In the genomic region with DNA sequence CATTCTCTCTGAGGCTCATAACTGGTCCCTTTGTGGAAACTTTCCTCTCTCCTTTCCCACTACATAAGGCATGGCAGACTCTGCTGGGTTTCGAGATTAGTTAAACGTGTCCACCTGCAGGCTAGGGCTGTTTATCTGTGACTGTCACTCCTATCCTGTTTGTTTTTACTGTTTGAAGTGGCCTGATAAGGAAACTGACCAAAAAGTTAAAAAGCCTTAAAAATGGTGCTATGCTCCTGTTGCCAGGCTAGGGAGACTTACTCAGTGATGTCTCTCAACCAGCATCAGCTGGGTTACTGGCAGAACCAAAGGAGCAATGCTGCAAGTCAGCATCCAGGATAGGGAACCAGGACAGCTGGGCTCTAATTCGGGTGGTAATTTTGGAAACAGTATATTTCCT, we compare ENCODE assay signal across 21 cellular contexts. TPM values are rescaled to one million over a fixed set of nuclear protein-coding genes. Genes with fewer than 3 reads are reported as not detected.
DNase-seq lines count a peak whose midpoint lies in the region; ATAC-seq, FAIRE-seq and TF ChIP-seq lines count a peak whose summit lies in the region.
"Had no signal": no experiment of that assay in that cellular context is flagged by ENCODE, and none has a peak within 500 bp of the region (broad histone marks: within the 10 kb centered on the region; RNA-seq: fewer than 3 reads in every experiment).

No MANE protein-coding gene starts in this region.

- no peaks in the 10 kb centered on the region for H3K9me3 Mint-ChIP-seq in activated T-cell treated with anti-CD3 and anti-CD28 coated beads, Interleukin-2, amount 50 U/mL, for 24 hours
- no peaks in the 10 kb centered on the region for H3K9me3 Mint-ChIP-seq in activated T-cell treated with anti-CD3 and anti-CD28 coated beads, Interleukin-2, amount 50 U/mL, for 4 hours
- H3K9me3 Mint-ChIP-seq in activated T-helper 2 cell treated with anti-CD3 and anti-CD28 coated beads, Interferon-gamma antibody, Interleukin-2, Interleukin-4, amounts not matched to agents 10 μg/mL and 5 μg/mL and 100 μg/mL, durations not matched to agents 14 hours and 24 hours and 36 hours, result no peaks in the 10 kb centered on the region
- no peaks in the 10 kb centered on the region for H3K9me3 Mint-ChIP-seq in neural crest cell
- H3K9me3 Mint-ChIP-seq: CD4-positive, alpha-beta T cell; nephron had no signal

- no peaks in the 10 kb centered on the region for H3K27me3 Mint-ChIP-seq in activated T-cell treated with anti-CD3 and anti-CD28 coated beads, Interleukin-2, amount 50 U/mL, for 24 hours
- H3K27me3 Mint-ChIP-seq in activated T-cell treated with anti-CD3 and anti-CD28 coated beads, Interleukin-2, amount 50 U/mL, for 4 hours (ENCODE audit: low read depth), result no peaks in the 10 kb centered on the region
- no peaks in the 10 kb centered on the region for H3K27me3 Mint-ChIP-seq in activated T-helper 2 cell treated with anti-CD3 and anti-CD28 coated beads, Interferon-gamma antibody, Interleukin-2, Interleukin-4, amounts not matched to agents 10 μg/mL and 5 μg/mL and 100 μg/mL, durations not matched to agents 14 hours and 24 hours and 36 hours (ENCODE audit: low read depth)
- peaks cover 11% of the 10 kb centered on the region for H3K27me3 Mint-ChIP-seq in neural crest cell (ENCODE audit: low read depth)
- H3K27me3 Mint-ChIP-seq: CD4-positive, alpha-beta T cell had no signal

- ATAC-seq in activated T-cell treated with anti-CD3 and anti-CD28 coated beads, Interleukin-2, amount 50 U/mL, for 4 hours, result no peak
- no peak for ATAC-seq in GM18861 (IDR thresholded peaks at IDR 0.05; ENCODE audit: unreplicated experiment)
- ATAC-seq: activated CD4-positive, CD25-positive, alpha-beta regulatory T cell treated with anti-CD3 and anti-CD28 coated beads, Interleukin-2, amount 50 U/mL, for 24 hours had no signal

- peaks cover 75% of the 10 kb centered on the region for H3K36me3 Mint-ChIP-seq in activated T-cell treated with anti-CD3 and anti-CD28 coated beads, Interleukin-2, amount 50 U/mL, for 24 hours (ENCODE audit: low read depth)
- peaks cover 25% of the 10 kb centered on the region for H3K36me3 Mint-ChIP-seq in activated T-cell treated with anti-CD3 and anti-CD28 coated beads, Interleukin-2, amount 50 U/mL, for 4 hours (ENCODE audit: insufficient read depth)
- H3K36me3 Mint-ChIP-seq in activated T-helper 2 cell treated with anti-CD3 and anti-CD28 coated beads, Interferon-gamma antibody, Interleukin-2, Interleukin-4, amounts not matched to agents 10 μg/mL and 5 μg/mL and 100 μg/mL, durations not matched to agents 14 hours and 24 hours and 36 hours (ENCODE audit: low read depth), result peaks cover 49% of the 10 kb centered on the region
- no peaks in the 10 kb centered on the region for H3K36me3 Mint-ChIP-seq in neural crest cell (ENCODE audit: low read depth)

- no peak overlapping the region for H3K4me3 ChIP-seq in OCI-LY7 (ENCODE audit: low read depth, low read length, poor library complexity, severe bottlenecking)

- peaks cover 10% of the 10 kb centered on the region; the same call in 1 of the 2 replicates for H3K36me3 ChIP-seq in OCI-LY7 (ENCODE audit: insufficient read depth, low read length)

- BruUV-seq in OCI-LY7 (replicated peaks; lab: Mats Ljungman, UMichigan), result no TSS peak

- H3K27ac ChIP-seq in OCI-LY7 (ENCODE audit: low read depth, low read length, poor library complexity, severe bottlenecking), result no peak overlapping the region

- no peaks in the 10 kb centered on the region for H3K79me2 ChIP-seq in OCI-LY7 (ENCODE audit: insufficient read depth, low read depth, low read length)

- no peaks in the 10 kb centered on the region for H3K9me2 ChIP-seq in OCI-LY7 (ENCODE audit: insufficient read depth, low read length)

- POLR2A ChIA-PET in OCI-LY7 (lab: Charles Lee), result interaction anchor here (0.6 to 5.1 kb wide), 5 partner anchors 40 to 192 kb away, joined by 3 to 36 read pairs (median 4); no protein-coding TSS in a partner anchor

- intact Hi-C loops in activated T-helper 2 cell treated with anti-CD3 and anti-CD28 coated beads, Interferon-gamma antibody, Interleukin-2, Interleukin-4, amounts not matched to agents 10 μg/mL and 5 μg/mL and 100 μg/mL, durations not matched to agents 14 hours and 24 hours and 36 hours (cut with micrococcal nuclease), result no loop called here
- intact Hi-C loops in OCI-LY7 (cut with micrococcal nuclease; ENCODE audit: unreplicated experiment), result no loop called here

- no peak for TF ChIP-seq POLR2A in GM12891 (IDR thresholded peaks at IDR 0.05; ENCODE audit: low read depth, low read length)

- peak overlapping the region; percentile 96 for H3K27ac Mint-ChIP-seq in activated T-cell treated with anti-CD3 and anti-CD28 coated beads, Interleukin-2, amount 50 U/mL, for 24 hours
- peak overlapping the region; percentile 96 for H3K27ac Mint-ChIP-seq in activated T-helper 2 cell treated with anti-CD3 and anti-CD28 coated beads, Interferon-gamma antibody, Interleukin-2, Interleukin-4, amounts not matched to agents 10 μg/mL and 5 μg/mL and 100 μg/mL, durations not matched to agents 14 hours and 24 hours and 36 hours
- no peak overlapping the region for H3K27ac Mint-ChIP-seq in neural crest cell (ENCODE audit: unreplicated experiment)
- H3K27ac Mint-ChIP-seq: CD4-positive, alpha-beta T cell; nephron had no signal

- CTCF ChIA-PET in OCI-LY7 (lab: Charles Lee; ENCODE audit: unreplicated experiment), result no interaction called here

- FAIRE-seq in GM12891 (lab: Jason Lieb, UNC) (peak; percentile 75), RCC 7860 (lab: Jason Lieb, UNC) (no peak)
- FAIRE-seq: frontal cortex, H54, HTR-8/SVneo, small intestine, urothelium cell line had no signal

- no peak for DNase-seq in activated T-cell treated with anti-CD3 and anti-CD28 coated beads, Interleukin-2, amount 50 U/mL, for 24 hours
- no peak for DNase-seq in activated T-cell treated with anti-CD3 and anti-CD28 coated beads, Interleukin-2, amount 50 U/mL, for 4 hours
- no peak for DNase-seq in GM12891 (ENCODE audit: insufficient read length, low spot score)
- no peak for DNase-seq in activated T-helper 2 cell treated with anti-CD3 and anti-CD28 coated beads, Interferon-gamma antibody, Interleukin-2, Interleukin-4, amounts not matched to agents 10 μg/mL and 5 μg/mL and 100 μg/mL, durations not matched to agents 14 hours and 24 hours and 36 hours (ENCODE audit: low spot score)
- DNase-seq in neural crest cell (ENCODE audit: low read depth, low spot score), result no peak
- no peak for DNase-seq in OCI-LY7 (ENCODE audit: low spot score)
- DNase-seq in RCC 7860 (ENCODE audit: low spot score), result no peak
- DNase-seq: activated CD8-positive, alpha-beta memory T cell treated with anti-CD3 and anti-CD28 coated beads, Interleukin-2, amount 50 U/mL, for 48 hours; CD4-positive, alpha-beta T cell; DMS79; NCI-H2107; NCI-H510A treated with DMSO at 0.1 percent for 48 hours; small intestine; stimulated activated CD4-positive, alpha-beta T cell treated with anti-CD3 and anti-CD28 coated beads, Interleukin-4, amount 100 ng/mL, for 1 hour had no signal

- H2AFZ ChIP-seq in OCI-LY7 (ENCODE audit: low read length), result no peak overlapping the region

- peaks cover 52% of the 10 kb centered on the region for H3K4me1 Mint-ChIP-seq in activated T-cell treated with anti-CD3 and anti-CD28 coated beads, Interleukin-2, amount 50 U/mL, for 24 hours (ENCODE audit: low read depth)
- peaks cover 47% of the 10 kb centered on the region for H3K4me1 Mint-ChIP-seq in activated T-cell treated with anti-CD3 and anti-CD28 coated beads, Interleukin-2, amount 50 U/mL, for 4 hours (ENCODE audit: low read depth)
- peaks cover 43% of the 10 kb centered on the region for H3K4me1 Mint-ChIP-seq in activated T-helper 2 cell treated with anti-CD3 and anti-CD28 coated beads, Interferon-gamma antibody, Interleukin-2, Interleukin-4, amounts not matched to agents 10 μg/mL and 5 μg/mL and 100 μg/mL, durations not matched to agents 14 hours and 24 hours and 36 hours (ENCODE audit: low read depth)
- H3K4me1 Mint-ChIP-seq in neural crest cell, result peaks cover 22% of the 10 kb centered on the region

- H3K4me1 ChIP-seq in OCI-LY7 (ENCODE audit: insufficient read depth, low read length, poor library complexity, severe bottlenecking), result peaks cover 44% of the 10 kb centered on the region

- no peaks in the 10 kb centered on the region for H4K20me1 ChIP-seq in OCI-LY7 (ENCODE audit: insufficient read depth, low read length)

- peak overlapping the region; percentile 82 for H3K4me3 Mint-ChIP-seq in activated T-cell treated with anti-CD3 and anti-CD28 coated beads, Interleukin-2, amount 50 U/mL, for 24 hours
- H3K4me3 Mint-ChIP-seq in activated T-cell treated with anti-CD3 and anti-CD28 coated beads, Interleukin-2, amount 50 U/mL, for 4 hours, result no peak overlapping the region
- peak overlapping the region; percentile 74 for H3K4me3 Mint-ChIP-seq in activated T-helper 2 cell treated with anti-CD3 and anti-CD28 coated beads, Interferon-gamma antibody, Interleukin-2, Interleukin-4, amounts not matched to agents 10 μg/mL and 5 μg/mL and 100 μg/mL, durations not matched to agents 14 hours and 24 hours and 36 hours (ENCODE audit: low read depth)
- peak overlapping the region; percentile 71 for H3K4me3 Mint-ChIP-seq in neural crest cell
- H3K4me3 Mint-ChIP-seq: CD4-positive, alpha-beta T cell; nephron had no signal

- no peak overlapping the region for H3K4me2 ChIP-seq in OCI-LY7 (ENCODE audit: low read length)

- TF ChIP-seq CTCF in neural crest cell (conservative IDR thresholded peaks at IDR 0.05) (no peak), OCI-LY7 (conservative IDR thresholded peaks at IDR 0.05; ENCODE audit: low read length) (no peak)

- no peaks in the 10 kb centered on the region for H3K9me3 ChIP-seq in OCI-LY7 (ENCODE audit: low read length)

TF ChIP-seq in GM12891, 5 proteins besides CTCF, POLR2A, EP300 and RAD21 (continues in another document):
- TF ChIP-seq PAX5 (IDR thresholded peaks at IDR 0.05; ENCODE audit: insufficient read depth, low read length, severe bottlenecking) (no peak), POU2F2 (IDR thresholded peaks at IDR 0.05; ENCODE audit: low read depth, low read length) (no peak)

RNA-seq across cellular contexts. Expression of a gene that starts 3.9 kb away (rescaled TPM):
- 10 to 100 TPM in 2 of 3 donors, 1 to 10 TPM in 1; 8.4 to 11.2 (median 10.4) TPM for total RNA-seq in activated T-cell treated with anti-CD3 and anti-CD28 coated beads, Interleukin-2, amount 50 U/mL, for 4 hours
- 11.0 TPM for polyA plus RNA-seq in GM12891 (2012; ENCODE audit: low read depth, missing spikeins)
- 19.4 and 20.1 TPM in 2 replicates for total RNA-seq in activated T-helper 2 cell treated with anti-CD3 and anti-CD28 coated beads, Interferon-gamma antibody, Interleukin-2, Interleukin-4, amounts not matched to agents 10 μg/mL and 5 μg/mL and 100 μg/mL, durations not matched to agents 14 hours and 24 hours and 36 hours
- 8.7 and 11.1 TPM in 2 replicates for total RNA-seq in neural crest cell
- total RNA-seq in OCI-LY7 (2014; rRNA removed; shearing (Covaris generic)), result 8.2 and 10.3 TPM in 2 replicates
- total RNA-seq in OCI-LY7 (2022), result 15.2 and 18.0 TPM in 2 replicates

RNA-seq across cellular contexts. Expression of a gene that starts 34.9 kb away (rescaled TPM):
- 10 to 100 TPM; 66.1 to 76.8 (median 71.8) TPM for total RNA-seq in activated T-cell treated with anti-CD3 and anti-CD28 coated beads, Interleukin-2, amount 50 U/mL, for 4 hours
- 24.3 TPM for polyA plus RNA-seq in GM12891 (2012; ENCODE audit: low read depth, missing spikeins)
- 62.7 and 64.3 TPM in 2 replicates for total RNA-seq in activated T-helper 2 cell treated with anti-CD3 and anti-CD28 coated beads, Interferon-gamma antibody, Interleukin-2, Interleukin-4, amounts not matched to agents 10 μg/mL and 5 μg/mL and 100 μg/mL, durations not matched to agents 14 hours and 24 hours and 36 hours
- total RNA-seq in neural crest cell (41.7 and 44.3 TPM in 2 replicates), OCI-LY7 (2022) (17.1 and 18.2 TPM in 2 replicates)
- 8.0 and 19.5 TPM in 2 replicates for total RNA-seq in OCI-LY7 (2014; rRNA removed; shearing (Covaris generic))
